In genomic region chr9:110967196-110967595, GRCh38 we compare ENCODE assay signal across 23 cellular contexts.
DNase-seq lines count a peak whose midpoint lies in the region; ATAC-seq, FAIRE-seq and TF ChIP-seq lines count a peak whose summit lies in the region.
"Had no signal": no experiment of that assay in that cellular context is flagged by ENCODE, and none has a peak within 500 bp of the region (broad histone marks: within the 10 kb centered on the region; RNA-seq: fewer than 3 reads in every experiment).

No MANE protein-coding gene starts in this region.

- H3K36me3 ChIP-seq in tibial nerve = peaks cover 0 to 66% (median 0%) of the 10 kb centered on the region in 3 donors
- H3K36me3 ChIP-seq: BLaER1 had no signal

- H3K27ac ChIP-seq in coronary artery (no peak overlapping the region), tibial nerve (peak overlapping the region in 2 of 4 donors; percentile 10 to 42)
- H3K27ac ChIP-seq: BLaER1, HL-60, RWPE1 had no signal

- POLR2A ChIA-PET in WTC11 (lab: Charles Lee) = no interaction called here

- CTCF ChIA-PET in WTC11 (lab: Charles Lee) = no interaction called here

- H3K4me3 ChIP-seq in coronary artery (no peak overlapping the region), tibial nerve (no peak overlapping the region)
- H3K4me3 ChIP-seq: BLaER1 had no signal

- H3K4me3 Mint-ChIP-seq in WTC11 = no peak overlapping the region
- H3K4me3 Mint-ChIP-seq in activated T-cell treated with anti-CD3 and anti-CD28 coated beads, Interleukin-2, amount 50 U/mL, for 4 hours = no peak overlapping the region
- H3K4me3 Mint-ChIP-seq: CD4-positive, alpha-beta T cell; H9 had no signal

- FAIRE-seq in frontal cortex (lab: Jason Lieb, UNC) = peak; percentile 95

- no peak for TF ChIP-seq EP300 in tibial nerve (IDR thresholded peaks at IDR 0.05)

- H3K27me3 ChIP-seq in tibial nerve = no peaks in the 10 kb centered on the region
- H3K27me3 ChIP-seq: BLaER1 had no signal

- peaks cover 0 to 62% (median 0%) of the 10 kb centered on the region in 4 donors for H3K4me1 ChIP-seq in tibial nerve
- H3K4me1 ChIP-seq: BLaER1 had no signal

- no peak for ATAC-seq in WTC11
- no peak for ATAC-seq in activated T-cell treated with anti-CD3 and anti-CD28 coated beads, Interleukin-2, amount 50 U/mL, for 4 hours

- no peaks in the 10 kb centered on the region for H3K9me3 ChIP-seq in tibial nerve
- H3K9me3 ChIP-seq: BLaER1 had no signal

- peaks cover 10% of the 10 kb centered on the region for H3K4me1 Mint-ChIP-seq in WTC11
- no peaks in the 10 kb centered on the region for H3K4me1 Mint-ChIP-seq in activated T-cell treated with anti-CD3 and anti-CD28 coated beads, Interleukin-2, amount 50 U/mL, for 4 hours (ENCODE audit: low read depth)

- peaks cover 13% of the 10 kb centered on the region for H3K9me3 Mint-ChIP-seq in WTC11
- no peaks in the 10 kb centered on the region for H3K9me3 Mint-ChIP-seq in activated T-cell treated with anti-CD3 and anti-CD28 coated beads, Interleukin-2, amount 50 U/mL, for 4 hours
- H3K9me3 Mint-ChIP-seq: CD4-positive, alpha-beta T cell had no signal

- TF ChIP-seq CTCF in WTC11 (IDR thresholded peaks at IDR 0.05) (no peak), coronary artery (IDR thresholded peaks at IDR 0.05) (no peak), tibial nerve (IDR thresholded peaks at IDR 0.05) (no peak)

- H3K27ac Mint-ChIP-seq in WTC11 = peak overlapping the region; percentile 62; the same call in 1 of the 2 replicates
- H3K27ac Mint-ChIP-seq: CD4-positive, alpha-beta T cell had no signal

- DNase-seq in WTC11 (ENCODE audit: low spot score) (no peak), frontal cortex (ENCODE audit: low spot score in 2 of 2) (peak in 1 of 2 donors; percentile 19), middle frontal gyrus (ENCODE audit: extremely low spot score, low spot score) (peak; percentile 6), coronary artery (ENCODE audit: low spot score) (no peak), NCI-H2081 treated with DMSO at 0.1 percent for 48 hours (lab: John Stamatoyannopoulos, UW) (no peak), tibial nerve (ENCODE audit: low spot score in 2 of 2) (no peak)
- DNase-seq in activated T-cell treated with anti-CD3 and anti-CD28 coated beads, Interleukin-2, amount 50 U/mL, for 4 hours = no peak
- DNase-seq: CD4-positive, alpha-beta T cell; COR-L47; DMS 273 treated with DMSO at 0.1 percent for 48 hours; DMS79 treated with DMSO at 0.1 percent for 48 hours; H9; KG1; NCI-H1092; NCI-H1436; NCI-H187 treated with DMSO at 0.1 percent for 48 hours; NCI-H510A treated with DMSO at 0.1 percent for 48 hours; NCI-H748 treated with DMSO at 0.1 percent for 48 hours; NK-92 treated with Interleukin-12 subunit alpha and Interleukin-12 subunit beta, amount 100 ng/mL, for 24 hours; SHP77 treated with DMSO at 0.1 percent for 48 hours had no signal

- 40 to 42% methylated on average over 2 of the region's 2 CpGs for WGBS in tibial nerve, 2 donors

- H3K27me3 Mint-ChIP-seq in WTC11 (ENCODE audit: low read depth) = no peaks in the 10 kb centered on the region
- no peaks in the 10 kb centered on the region for H3K27me3 Mint-ChIP-seq in activated T-cell treated with anti-CD3 and anti-CD28 coated beads, Interleukin-2, amount 50 U/mL, for 4 hours (ENCODE audit: low read depth)
- H3K27me3 Mint-ChIP-seq: CD4-positive, alpha-beta T cell had no signal

- TF ChIP-seq POLR2A in tibial nerve (IDR thresholded peaks at IDR 0.05) = no peak

- H3K36me3 Mint-ChIP-seq in WTC11 = peaks cover 15% of the 10 kb centered on the region
- H3K36me3 Mint-ChIP-seq in activated T-cell treated with anti-CD3 and anti-CD28 coated beads, Interleukin-2, amount 50 U/mL, for 4 hours (ENCODE audit: insufficient read depth) = no peaks in the 10 kb centered on the region

TF ChIP-seq in WTC11, 78 proteins besides CTCF, POLR2A, EP300 and RAD21:
- TF ChIP-seq ZNF263 (CRISPR knock-in tag; IDR thresholded peaks at IDR 0.05; ENCODE audit: low read depth) (no peak), CDX4 (CRISPR knock-in tag; IDR thresholded peaks at IDR 0.05; ENCODE audit: borderline replicate concordance) (no peak), NFATC4 (CRISPR knock-in tag; IDR thresholded peaks at IDR 0.05) (no peak), ESRRA (CRISPR knock-in tag; IDR thresholded peaks at IDR 0.05; ENCODE audit: borderline replicate concordance) (no peak), PREB (CRISPR knock-in tag; IDR thresholded peaks at IDR 0.05; ENCODE audit: borderline replicate concordance) (no peak), NR3C1 (CRISPR knock-in tag; conservative IDR thresholded peaks at IDR 0.05; ENCODE audit: low read depth) (no peak), TEAD4 (CRISPR knock-in tag; IDR thresholded peaks at IDR 0.05) (no peak)
